1 cellular context compared by ENCODE assay signal in genomic region chr10:69211104-69211503, GRCh38.
TF ChIP-seq lines count a peak whose summit lies in the region.

No MANE protein-coding gene starts in this region.

TF ChIP-seq in K562, 482 proteins besides CTCF, POLR2A, EP300 and RAD21 (continues in another document):
- TF ChIP-seq PBX2 (CRISPR knock-in tag; IDR thresholded peaks at IDR 0.05; ENCODE audit: low read depth) (peak; percentile 46), PBX2 (tag; conservative IDR thresholded peaks at IDR 0.05; ENCODE audit: low read depth) (peak; percentile 54), SNRNP70 (optimal IDR thresholded peaks at IDR 0.05; ENCODE audit: low read depth, low read length) (no peak), ATF7 (IDR thresholded peaks at IDR 0.05) (no peak), RCOR1 (IDR thresholded peaks at IDR 0.05; ENCODE audit: borderline replicate concordance in 1 of 2, low read depth in 2 of 2, low read length in 2 of 2) (peak in 1 of 2 experiments; percentile 14; a peak in 1 of 4 replicates), ZBTB5 (IDR thresholded peaks at IDR 0.05) (no peak), SRSF3 (IDR thresholded peaks at IDR 0.05; ENCODE audit: insufficient read depth, low read length) (no peak), EHMT2 (IDR thresholded peaks at IDR 0.05) (peak; percentile 57; the same call in 1 of the 2 replicates), FUS (optimal IDR thresholded peaks at IDR 0.05; ENCODE audit: low read depth, low read length) (no peak), ZNF354B (CRISPR knock-in tag; IDR thresholded peaks at IDR 0.05) (no peak), JUND (IDR thresholded peaks at IDR 0.05; ENCODE audit: borderline replicate concordance, low read depth, low read length) (no peak; the same call in 1 of the 2 replicates), JUND (tag; IDR thresholded peaks at IDR 0.05; ENCODE audit: borderline replicate concordance, low read depth, low read length) (peak; percentile 37; the same call in 1 of the 3 replicates), EGR1 (conservative IDR thresholded peaks at IDR 0.05) (no peak), RHOXF2B (CRISPR knock-in tag; conservative IDR thresholded peaks at IDR 0.05) (no peak), DPF2 (IDR thresholded peaks at IDR 0.05) (peak; percentile 29; the same call in 1 of the 2 replicates), JUN (IDR thresholded peaks at IDR 0.05; ENCODE audit: borderline replicate concordance, low read depth, low read length) (no peak), JUN (CRISPR knock-in tag; IDR thresholded peaks at IDR 0.05; ENCODE audit: borderline replicate concordance) (no peak), ZNF436 (CRISPR knock-in tag; IDR thresholded peaks at IDR 0.05) (no peak), THRA (IDR thresholded peaks at IDR 0.05) (no peak), MEIS2 (IDR thresholded peaks at IDR 0.05; ENCODE audit: partially characterized antibody) (peak; percentile 79), MTA2 (IDR thresholded peaks at IDR 0.05; ENCODE audit: low read depth) (no peak), FOXJ2 (tag; IDR thresholded peaks at IDR 0.05) (no peak), CHD2 (IDR thresholded peaks at IDR 0.05; ENCODE audit: low read depth, low read length) (no peak), RBM15 (IDR thresholded peaks at IDR 0.05; ENCODE audit: insufficient read depth, low read length) (no peak), WHSC1 (IDR thresholded peaks at IDR 0.05; ENCODE audit: low read length) (no peak), TFAM (CRISPR knock-in tag; conservative IDR thresholded peaks at IDR 0.05) (no peak), CXXC5 (CRISPR knock-in tag; IDR thresholded peaks at IDR 0.05) (no peak), TAF9B (IDR thresholded peaks at IDR 0.05; ENCODE audit: partially characterized antibody) (no peak), ZNF583 (CRISPR knock-in tag; IDR thresholded peaks at IDR 0.05) (no peak), TEAD1 (CRISPR knock-in tag; IDR thresholded peaks at IDR 0.05) (peak; percentile 62 to 68; a peak in 1 of 4 replicates), LCOR (CRISPR knock-in tag; IDR thresholded peaks at IDR 0.05) (no peak), E4F1 (CRISPR knock-in tag; IDR thresholded peaks at IDR 0.05; ENCODE audit: borderline replicate concordance) (no peak), ZEB2 (IDR thresholded peaks at IDR 0.05) (peak; percentile 35; the same call in 1 of the 2 replicates), YBX1 (IDR thresholded peaks at IDR 0.05) (no peak), ZBTB1 (CRISPR knock-in tag; IDR thresholded peaks at IDR 0.05; ENCODE audit: borderline replicate concordance, low read depth) (no peak), SREBF1 (IDR thresholded peaks at IDR 0.05; ENCODE audit: borderline replicate concordance, low read depth, low read length) (no peak), NFE2 (IDR thresholded peaks at IDR 0.05; ENCODE audit: low read depth) (peak; percentile 45), ZNF717 (CRISPR knock-in tag; IDR thresholded peaks at IDR 0.05) (no peak)
- TF ChIP-seq, protein P1, sequence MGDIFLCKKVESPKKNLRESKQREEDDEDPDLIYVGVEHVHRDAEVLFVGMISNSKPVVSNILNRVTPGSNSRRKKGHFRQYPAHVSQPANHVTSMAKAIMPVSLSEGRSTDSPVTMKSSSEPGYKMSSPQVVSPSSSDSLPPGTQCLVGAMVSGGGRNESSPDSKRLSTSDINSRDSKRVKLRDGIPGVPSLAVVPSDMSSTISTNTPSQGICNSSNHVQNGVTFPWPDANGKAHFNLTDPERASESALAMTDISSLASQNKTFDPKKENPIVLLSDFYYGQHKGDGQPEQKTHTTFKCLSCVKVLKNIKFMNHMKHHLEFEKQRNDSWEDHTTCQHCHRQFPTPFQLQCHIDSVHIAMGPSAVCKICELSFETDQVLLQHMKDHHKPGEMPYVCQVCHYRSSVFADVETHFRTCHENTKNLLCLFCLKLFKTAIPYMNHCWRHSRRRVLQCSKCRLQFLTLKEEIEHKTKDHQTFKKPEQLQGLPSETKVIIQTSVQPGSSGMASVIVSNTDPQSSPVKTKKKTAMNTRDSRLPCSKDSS (IDR thresholded peaks at IDR 0.05; ENCODE audit: low read depth, partially characterized antibody), result no peak
- TF ChIP-seq, protein P2, sequence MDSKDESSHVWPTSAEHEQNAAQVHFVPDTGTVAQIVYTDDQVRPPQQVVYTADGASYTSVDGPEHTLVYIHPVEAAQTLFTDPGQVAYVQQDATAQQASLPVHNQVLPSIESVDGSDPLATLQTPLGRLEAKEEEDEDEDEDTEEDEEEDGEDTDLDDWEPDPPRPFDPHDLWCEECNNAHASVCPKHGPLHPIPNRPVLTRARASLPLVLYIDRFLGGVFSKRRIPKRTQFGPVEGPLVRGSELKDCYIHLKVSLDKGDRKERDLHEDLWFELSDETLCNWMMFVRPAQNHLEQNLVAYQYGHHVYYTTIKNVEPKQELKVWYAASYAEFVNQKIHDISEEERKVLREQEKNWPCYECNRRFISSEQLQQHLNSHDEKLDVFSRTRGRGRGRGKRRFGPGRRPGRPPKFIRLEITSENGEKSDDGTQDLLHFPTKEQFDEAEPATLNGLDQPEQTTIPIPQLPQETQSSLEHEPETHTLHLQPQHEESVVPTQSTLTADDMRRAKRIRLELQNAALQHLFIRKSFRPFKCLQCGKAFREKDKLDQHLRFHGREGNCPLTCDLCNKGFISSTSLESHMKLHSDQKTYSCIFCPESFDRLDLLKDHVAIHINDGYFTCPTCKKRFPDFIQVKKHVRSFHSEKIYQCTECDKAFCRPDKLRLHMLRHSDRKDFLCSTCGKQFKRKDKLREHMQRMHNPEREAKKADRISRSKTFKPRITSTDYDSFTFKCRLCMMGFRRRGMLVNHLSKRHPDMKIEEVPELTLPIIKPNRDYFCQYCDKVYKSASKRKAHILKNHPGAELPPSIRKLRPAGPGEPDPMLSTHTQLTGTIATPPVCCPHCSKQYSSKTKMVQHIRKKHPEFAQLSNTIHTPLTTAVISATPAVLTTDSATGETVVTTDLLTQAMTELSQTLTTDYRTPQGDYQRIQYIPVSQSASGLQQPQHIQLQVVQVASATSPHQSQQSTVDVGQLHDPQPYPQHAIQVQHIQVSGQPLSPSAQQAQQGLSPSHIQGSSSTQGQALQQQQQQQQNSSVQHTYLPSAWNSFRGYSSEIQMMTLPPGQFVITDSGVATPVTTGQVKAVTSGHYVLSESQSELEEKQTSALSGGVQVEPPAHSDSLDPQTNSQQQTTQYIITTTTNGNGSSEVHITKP (IDR thresholded peaks at IDR 0.05; ENCODE audit: partially characterized antibody), result no peak
- TF ChIP-seq, protein P3, sequence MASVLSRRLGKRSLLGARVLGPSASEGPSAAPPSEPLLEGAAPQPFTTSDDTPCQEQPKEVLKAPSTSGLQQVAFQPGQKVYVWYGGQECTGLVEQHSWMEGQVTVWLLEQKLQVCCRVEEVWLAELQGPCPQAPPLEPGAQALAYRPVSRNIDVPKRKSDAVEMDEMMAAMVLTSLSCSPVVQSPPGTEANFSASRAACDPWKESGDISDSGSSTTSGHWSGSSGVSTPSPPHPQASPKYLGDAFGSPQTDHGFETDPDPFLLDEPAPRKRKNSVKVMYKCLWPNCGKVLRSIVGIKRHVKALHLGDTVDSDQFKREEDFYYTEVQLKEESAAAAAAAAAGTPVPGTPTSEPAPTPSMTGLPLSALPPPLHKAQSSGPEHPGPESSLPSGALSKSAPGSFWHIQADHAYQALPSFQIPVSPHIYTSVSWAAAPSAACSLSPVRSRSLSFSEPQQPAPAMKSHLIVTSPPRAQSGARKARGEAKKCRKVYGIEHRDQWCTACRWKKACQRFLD (CRISPR knock-in tag; IDR thresholded peaks at IDR 0.05), result no peak
- TF ChIP-seq, protein P4, sequence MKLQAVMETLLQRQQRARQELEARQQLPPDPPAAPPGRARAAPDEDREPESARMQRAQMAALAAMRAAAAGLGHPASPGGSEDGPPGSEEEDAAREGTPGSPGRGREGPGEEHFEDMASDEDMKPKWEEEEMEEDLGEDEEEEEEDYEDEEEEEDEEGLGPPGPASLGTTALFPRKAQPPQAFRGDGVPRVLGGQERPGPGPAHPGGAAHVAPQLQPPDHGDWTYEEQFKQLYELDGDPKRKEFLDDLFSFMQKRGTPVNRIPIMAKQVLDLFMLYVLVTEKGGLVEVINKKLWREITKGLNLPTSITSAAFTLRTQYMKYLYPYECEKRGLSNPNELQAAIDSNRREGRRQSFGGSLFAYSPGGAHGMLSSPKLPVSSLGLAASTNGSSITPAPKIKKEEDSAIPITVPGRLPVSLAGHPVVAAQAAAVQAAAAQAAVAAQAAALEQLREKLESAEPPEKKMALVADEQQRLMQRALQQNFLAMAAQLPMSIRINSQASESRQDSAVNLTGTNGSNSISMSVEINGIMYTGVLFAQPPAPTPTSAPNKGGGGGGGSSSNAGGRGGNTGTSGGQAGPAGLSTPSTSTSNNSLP (IDR thresholded peaks at IDR 0.05; ENCODE audit: borderline replicate concordance, low read depth, low read length), result no peak
- TF ChIP-seq, protein P5, sequence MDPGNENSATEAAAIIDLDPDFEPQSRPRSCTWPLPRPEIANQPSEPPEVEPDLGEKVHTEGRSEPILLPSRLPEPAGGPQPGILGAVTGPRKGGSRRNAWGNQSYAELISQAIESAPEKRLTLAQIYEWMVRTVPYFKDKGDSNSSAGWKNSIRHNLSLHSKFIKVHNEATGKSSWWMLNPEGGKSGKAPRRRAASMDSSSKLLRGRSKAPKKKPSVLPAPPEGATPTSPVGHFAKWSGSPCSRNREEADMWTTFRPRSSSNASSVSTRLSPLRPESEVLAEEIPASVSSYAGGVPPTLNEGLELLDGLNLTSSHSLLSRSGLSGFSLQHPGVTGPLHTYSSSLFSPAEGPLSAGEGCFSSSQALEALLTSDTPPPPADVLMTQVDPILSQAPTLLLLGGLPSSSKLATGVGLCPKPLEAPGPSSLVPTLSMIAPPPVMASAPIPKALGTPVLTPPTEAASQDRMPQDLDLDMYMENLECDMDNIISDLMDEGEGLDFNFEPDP (CRISPR knock-in tag; IDR thresholded peaks at IDR 0.05), result no peak
- TF ChIP-seq, protein P6, sequence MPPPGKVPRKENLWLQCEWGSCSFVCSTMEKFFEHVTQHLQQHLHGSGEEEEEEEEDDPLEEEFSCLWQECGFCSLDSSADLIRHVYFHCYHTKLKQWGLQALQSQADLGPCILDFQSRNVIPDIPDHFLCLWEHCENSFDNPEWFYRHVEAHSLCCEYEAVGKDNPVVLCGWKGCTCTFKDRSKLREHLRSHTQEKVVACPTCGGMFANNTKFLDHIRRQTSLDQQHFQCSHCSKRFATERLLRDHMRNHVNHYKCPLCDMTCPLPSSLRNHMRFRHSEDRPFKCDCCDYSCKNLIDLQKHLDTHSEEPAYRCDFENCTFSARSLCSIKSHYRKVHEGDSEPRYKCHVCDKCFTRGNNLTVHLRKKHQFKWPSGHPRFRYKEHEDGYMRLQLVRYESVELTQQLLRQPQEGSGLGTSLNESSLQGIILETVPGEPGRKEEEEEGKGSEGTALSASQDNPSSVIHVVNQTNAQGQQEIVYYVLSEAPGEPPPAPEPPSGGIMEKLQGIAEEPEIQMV (tag; conservative IDR thresholded peaks at IDR 0.05; ENCODE audit: low read depth), result no peak
